26 cellular contexts compared by ENCODE assay signal in genomic region chr13:67308004-67308772, GRCh38.
DNase-seq lines count a peak whose midpoint lies in the region; ATAC-seq and TF ChIP-seq lines count a peak whose summit lies in the region.
"Had no signal": no experiment of that assay in that cellular context is flagged by ENCODE, and none has a peak within 500 bp of the region (broad histone marks: within the 10 kb centered on the region; RNA-seq: fewer than 3 reads in every experiment).

No MANE protein-coding gene starts in this region.

- H3K9me3 ChIP-seq in endocrine pancreas (ENCODE audit: control insufficient read depth, low read length): no peaks in the 10 kb centered on the region
- H3K9me3 ChIP-seq: A549, BE2C, Caco-2, esophagus muscularis mucosa, gastroesophageal sphincter, thoracic aorta had no signal

- H3K4me1 Mint-ChIP-seq in chondrocyte (ENCODE audit: low read depth): peaks cover 3% of the 10 kb centered on the region
- H3K4me1 Mint-ChIP-seq: stimulated activated naive B cell treated with anti-CD40 and anti-IgM and Interleukin-4, amounts not matched to agents 10 μg/mL and 1 μg/mL and 100 μg/mL, for 72 hours had no signal

- H3K27me3 ChIP-seq in endocrine pancreas (ENCODE audit: control insufficient read depth, insufficient read depth, low read length): no peaks in the 10 kb centered on the region
- H3K27me3 ChIP-seq: BE2C, esophagus muscularis mucosa, gastroesophageal sphincter had no signal

- DNase-seq in ELR (ENCODE audit: low read depth): peak; percentile 11
- peak; percentile 65 for DNase-seq in NCI-H146 treated with DMSO at 0.1 percent for 48 hours (lab: John Stamatoyannopoulos, UW; ENCODE audit: unreplicated experiment)
- DNase-seq in NCI-H774 (lab: John Stamatoyannopoulos, UW): no peak
- DNase-seq in chondrocyte (ENCODE audit: low spot score): no peak
- DNase-seq: activated CD4-positive, CD25-positive, alpha-beta regulatory T cell; activated CD8-positive, alpha-beta T cell treated with anti-CD3 and anti-CD28 coated beads, Interleukin-2, amount 10 ng/mL, durations not matched to agents 7 days and 5 days; activated naive CD4-positive, alpha-beta T cell treated with anti-CD3 and anti-CD28 coated beads for 36 hours; activated T-cell treated with anti-CD3 and anti-CD28 coated beads, Interleukin-2, amount 50 U/mL, for 24 hours; anterior cingulate cortex; BE2C; Caco-2; IMR-90; kidney; NCI-H2029; NCI-H446; stimulated activated naive B cell treated with anti-CD40 and anti-IgM and Interleukin-4, amounts not matched to agents 10 μg/mL and 1 μg/mL and 100 μg/mL, for 72 hours had no signal

- no peak overlapping the region for H3K4me3 Mint-ChIP-seq in chondrocyte (ENCODE audit: unreplicated experiment)
- H3K4me3 Mint-ChIP-seq: activated CD8-positive, alpha-beta T cell treated with anti-CD3 and anti-CD28 coated beads, Interleukin-2, amount 10 ng/mL, durations not matched to agents 7 days and 5 days; activated naive CD4-positive, alpha-beta T cell treated with anti-CD3 and anti-CD28 coated beads for 36 hours; activated T-cell treated with anti-CD3 and anti-CD28 coated beads, Interleukin-2, amount 50 U/mL, for 24 hours; natural killer cell treated with Interleukin-12 subunit alpha and Interleukin-12 subunit beta and Interleukin-15 and Interleukin-18, amount 100 ng/mL, for 72 hours; stimulated activated naive B cell treated with anti-CD40 and anti-IgM and Interleukin-4, amounts not matched to agents 10 μg/mL and 1 μg/mL and 100 μg/mL, for 72 hours had no signal

- no peak overlapping the region for H3K27ac Mint-ChIP-seq in chondrocyte (ENCODE audit: unreplicated experiment)
- H3K27ac Mint-ChIP-seq: activated CD8-positive, alpha-beta T cell treated with anti-CD3 and anti-CD28 coated beads, Interleukin-2, amount 10 ng/mL, durations not matched to agents 7 days and 5 days; activated naive CD4-positive, alpha-beta T cell treated with anti-CD3 and anti-CD28 coated beads for 36 hours; activated T-cell treated with anti-CD3 and anti-CD28 coated beads, Interleukin-2, amount 50 U/mL, for 24 hours; natural killer cell treated with Interleukin-12 subunit alpha and Interleukin-12 subunit beta and Interleukin-15 and Interleukin-18, amount 100 ng/mL, for 72 hours; stimulated activated naive B cell treated with anti-CD40 and anti-IgM and Interleukin-4, amounts not matched to agents 10 μg/mL and 1 μg/mL and 100 μg/mL, for 72 hours had no signal

- ATAC-seq in HG02798 (IDR thresholded peaks at IDR 0.05; ENCODE audit: poor library complexity, unreplicated experiment) (peak; percentile 54), GM21529 (IDR thresholded peaks at IDR 0.05; ENCODE audit: unreplicated experiment) (no peak), GM21423 (IDR thresholded peaks at IDR 0.05; ENCODE audit: unreplicated experiment) (no peak)
- ATAC-seq: A549; activated CD8-positive, alpha-beta T cell treated with anti-CD3 and anti-CD28 coated beads, Interleukin-2, amount 10 ng/mL, durations not matched to agents 7 days and 5 days; gastroesophageal sphincter; natural killer cell treated with Interleukin-12 subunit alpha and Interleukin-12 subunit beta and Interleukin-15 and Interleukin-18, amount 100 ng/mL, for 72 hours; Right ventricle myocardium inferior; stimulated activated naive B cell treated with anti-CD40 and anti-IgM and Interleukin-4, amounts not matched to agents 10 μg/mL and 1 μg/mL and 100 μg/mL, for 72 hours had no signal

- H3K27me3 Mint-ChIP-seq in chondrocyte (ENCODE audit: low read depth): no peaks in the 10 kb centered on the region
- H3K27me3 Mint-ChIP-seq: activated T-cell treated with anti-CD3 and anti-CD28 coated beads, Interleukin-2, amount 50 U/mL, for 24 hours; natural killer cell treated with Interleukin-12 subunit alpha and Interleukin-12 subunit beta and Interleukin-15 and Interleukin-18, amount 100 ng/mL, for 72 hours; stimulated activated naive B cell treated with anti-CD40 and anti-IgM and Interleukin-4, amounts not matched to agents 10 μg/mL and 1 μg/mL and 100 μg/mL, for 72 hours had no signal

- H3K4me3 ChIP-seq in endocrine pancreas (ENCODE audit: control insufficient read depth, insufficient read depth, low read length): peak overlapping the region; percentile 53
- H3K4me3 ChIP-seq: A549, esophagus muscularis mucosa, gastroesophageal sphincter, thoracic aorta had no signal

- H3K9ac ChIP-seq in endocrine pancreas (ENCODE audit: control insufficient read depth, insufficient read depth, low read length): no peak overlapping the region

- TF ChIP-seq CTCF in chondrocyte (IDR thresholded peaks at IDR 0.05): no peak

- peaks cover 3% of the 10 kb centered on the region for H3K9me3 Mint-ChIP-seq in chondrocyte (ENCODE audit: low read depth)
- H3K9me3 Mint-ChIP-seq: activated T-cell treated with anti-CD3 and anti-CD28 coated beads, Interleukin-2, amount 50 U/mL, for 24 hours had no signal

- H3K4me1 ChIP-seq in endocrine pancreas (ENCODE audit: control insufficient read depth, insufficient read depth, low read length): peaks cover 6% of the 10 kb centered on the region
- H3K4me1 ChIP-seq: A549, BE2C, Caco-2, esophagus muscularis mucosa, gastroesophageal sphincter had no signal

- H3K36me3 Mint-ChIP-seq in chondrocyte (ENCODE audit: low read depth): no peaks in the 10 kb centered on the region
- H3K36me3 Mint-ChIP-seq: natural killer cell treated with Interleukin-12 subunit alpha and Interleukin-12 subunit beta and Interleukin-15 and Interleukin-18, amount 100 ng/mL, for 72 hours; stimulated activated naive B cell treated with anti-CD40 and anti-IgM and Interleukin-4, amounts not matched to agents 10 μg/mL and 1 μg/mL and 100 μg/mL, for 72 hours had no signal

- H3K36me3 ChIP-seq in endocrine pancreas (ENCODE audit: control insufficient read depth, insufficient read depth, low read length): no peaks in the 10 kb centered on the region
- H3K36me3 ChIP-seq: BE2C, esophagus muscularis mucosa, gastroesophageal sphincter, thoracic aorta had no signal

Comparison
In these comparisons a context has a peak if more than half of its experiments do, and no peak if none do; other contexts are left out.
1. DNase-seq: peak in ELR (single experiment) and NCI-H146 treated with DMSO at 0.1 percent for 48 hours (single experiment); none in NCI-H774 (single experiment) and chondrocyte (single experiment).